Comparison of ENCODE assay signal across 8 cellular contexts in the genomic region with DNA sequence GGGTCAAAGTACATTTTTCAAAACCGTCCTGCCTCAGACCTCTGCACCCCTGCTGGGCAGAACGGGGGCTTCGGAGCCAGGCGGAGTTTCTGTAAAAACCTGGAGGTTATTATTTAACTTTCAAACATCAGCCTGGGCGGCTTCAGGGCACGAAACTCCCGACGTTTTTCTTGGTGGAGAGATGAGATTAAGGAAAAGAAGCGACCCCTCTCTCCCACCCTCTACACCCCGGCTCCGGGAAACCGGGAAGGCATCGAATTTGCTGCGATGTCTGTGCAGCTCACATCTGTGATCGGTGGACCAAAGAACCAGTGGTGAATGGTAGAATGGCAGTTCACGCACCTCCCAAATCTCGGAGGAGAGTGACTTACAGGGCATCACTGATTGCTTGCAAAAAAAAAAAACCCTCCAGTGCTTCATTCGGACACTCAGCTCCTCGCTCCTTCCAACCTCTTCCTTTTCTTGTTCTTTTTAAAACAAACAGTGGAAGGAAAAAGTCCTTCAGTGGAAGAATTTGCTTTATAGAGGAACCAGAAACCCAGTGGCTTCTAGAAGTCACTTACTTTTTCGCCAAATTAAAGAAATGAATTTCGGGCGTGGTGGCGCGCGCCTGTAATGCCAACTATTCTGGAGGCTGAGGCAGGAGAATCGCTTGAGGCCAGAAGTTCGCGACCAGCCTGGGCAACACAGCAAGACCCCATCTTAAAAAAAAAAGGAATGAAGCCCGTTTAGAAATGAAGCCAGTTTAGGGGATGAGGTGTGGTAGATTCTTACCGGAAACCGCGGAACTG. TPM values are rescaled to one million over a fixed set of nuclear protein-coding genes. Genes with fewer than 3 reads are reported as not detected.
DNase-seq lines count a peak whose midpoint lies in the region; ATAC-seq and TF ChIP-seq lines count a peak whose summit lies in the region.

No MANE protein-coding gene starts in this region.

- H3K36me3 ChIP-seq in neural cell (ENCODE audit: insufficient read depth, low read length), result no peaks in the 10 kb centered on the region

- H3K27me3 ChIP-seq in neural cell (ENCODE audit: insufficient read depth, low read depth, low read length), result no peaks in the 10 kb centered on the region

- no peak for TF ChIP-seq EP300 in neural cell (conservative IDR thresholded peaks at IDR 0.05; ENCODE audit: poor library complexity, severe bottlenecking)

- no peaks in the 10 kb centered on the region for H3K9me2 ChIP-seq in neural cell (ENCODE audit: insufficient read depth, low read length)

- H3K79me2 ChIP-seq in neural cell (replicated peaks; ENCODE audit: insufficient read depth, low read length), result peaks cover 50% of the 10 kb centered on the region

- H3K27me3 Mint-ChIP-seq in activated T-cell treated with anti-CD3 and anti-CD28 coated beads, Interleukin-2, amount 50 U/mL, for 4 hours (ENCODE audit: low read depth), result no peaks in the 10 kb centered on the region

- TF ChIP-seq CTCF in fibroblast of villous mesenchyme (IDR thresholded peaks at IDR 0.05; ENCODE audit: insufficient read depth, low read depth, low read length), result no peak
- TF ChIP-seq CTCF in neural cell (IDR thresholded peaks at IDR 0.05; ENCODE audit: poor library complexity, severe bottlenecking), result peak; percentile 22

- no peak for TF ChIP-seq RAD21 in neural cell (conservative IDR thresholded peaks at IDR 0.05)

- ATAC-seq in GM21515 (IDR thresholded peaks at IDR 0.05; ENCODE audit: unreplicated experiment) (peak; percentile 29), GM19397 (IDR thresholded peaks at IDR 0.05; ENCODE audit: unreplicated experiment) (no peak)
- peak; percentile 23 to 30 for ATAC-seq in activated T-cell treated with anti-CD3 and anti-CD28 coated beads, Interleukin-2, amount 50 U/mL, for 4 hours

- H4K20me1 ChIP-seq in neural cell (ENCODE audit: insufficient read depth), result no peaks in the 10 kb centered on the region

- peak overlapping the region; percentile 41 for H3K4me2 ChIP-seq in neural cell (ENCODE audit: low read length)

- no peaks in the 10 kb centered on the region for H3K36me3 Mint-ChIP-seq in activated T-cell treated with anti-CD3 and anti-CD28 coated beads, Interleukin-2, amount 50 U/mL, for 4 hours (ENCODE audit: insufficient read depth)

- peaks cover 37% of the 10 kb centered on the region for H3K4me1 Mint-ChIP-seq in activated T-cell treated with anti-CD3 and anti-CD28 coated beads, Interleukin-2, amount 50 U/mL, for 4 hours (ENCODE audit: low read depth)

- DNase-seq in DMS153 (lab: John Stamatoyannopoulos, UW) (peak; percentile 40), NAMALWA (ENCODE audit: low spot score) (peak; percentile 85), fibroblast of villous mesenchyme (ENCODE audit: low read depth) (peak; percentile 22), NCI-H128 (lab: John Stamatoyannopoulos, UW; ENCODE audit: unreplicated experiment) (no peak)
- no peak for DNase-seq in activated T-cell treated with anti-CD3 and anti-CD28 coated beads, Interleukin-2, amount 50 U/mL, for 4 hours

- H3K9me3 Mint-ChIP-seq in activated T-cell treated with anti-CD3 and anti-CD28 coated beads, Interleukin-2, amount 50 U/mL, for 4 hours, result no peaks in the 10 kb centered on the region

- H3K4me3 ChIP-seq in fibroblast of villous mesenchyme (ENCODE audit: low read depth, low read length) (peak overlapping the region; percentile 79), neural cell (ENCODE audit: low read length) (peak overlapping the region; percentile 98)

- no peaks in the 10 kb centered on the region for H3F3A ChIP-seq in neural cell (ENCODE audit: insufficient read depth, low read length, poor library complexity, severe bottlenecking)

- peak overlapping the region; percentile 92 for H3K27ac ChIP-seq in neural cell (ENCODE audit: low read length)

- H2AFZ ChIP-seq in neural cell (ENCODE audit: low read depth, low read length), result peak overlapping the region; percentile 96

- peak overlapping the region; percentile 92 for H3K4me3 Mint-ChIP-seq in activated T-cell treated with anti-CD3 and anti-CD28 coated beads, Interleukin-2, amount 50 U/mL, for 4 hours

- H3K9me3 ChIP-seq in neural cell (ENCODE audit: low read length), result no peaks in the 10 kb centered on the region

- peak overlapping the region; percentile 96 for H3K9ac ChIP-seq in neural cell (ENCODE audit: low read length)

TF ChIP-seq in neural cell, 6 proteins besides CTCF, POLR2A, EP300 and RAD21:
- TF ChIP-seq EZH2 (IDR thresholded peaks at IDR 0.05; ENCODE audit: borderline replicate concordance, insufficient read depth, low read length, poor library complexity, severe bottlenecking), result no peak
- TF ChIP-seq TAF1 (IDR thresholded peaks at IDR 0.05; ENCODE audit: low read depth), result no peak
- TF ChIP-seq, protein P1, sequence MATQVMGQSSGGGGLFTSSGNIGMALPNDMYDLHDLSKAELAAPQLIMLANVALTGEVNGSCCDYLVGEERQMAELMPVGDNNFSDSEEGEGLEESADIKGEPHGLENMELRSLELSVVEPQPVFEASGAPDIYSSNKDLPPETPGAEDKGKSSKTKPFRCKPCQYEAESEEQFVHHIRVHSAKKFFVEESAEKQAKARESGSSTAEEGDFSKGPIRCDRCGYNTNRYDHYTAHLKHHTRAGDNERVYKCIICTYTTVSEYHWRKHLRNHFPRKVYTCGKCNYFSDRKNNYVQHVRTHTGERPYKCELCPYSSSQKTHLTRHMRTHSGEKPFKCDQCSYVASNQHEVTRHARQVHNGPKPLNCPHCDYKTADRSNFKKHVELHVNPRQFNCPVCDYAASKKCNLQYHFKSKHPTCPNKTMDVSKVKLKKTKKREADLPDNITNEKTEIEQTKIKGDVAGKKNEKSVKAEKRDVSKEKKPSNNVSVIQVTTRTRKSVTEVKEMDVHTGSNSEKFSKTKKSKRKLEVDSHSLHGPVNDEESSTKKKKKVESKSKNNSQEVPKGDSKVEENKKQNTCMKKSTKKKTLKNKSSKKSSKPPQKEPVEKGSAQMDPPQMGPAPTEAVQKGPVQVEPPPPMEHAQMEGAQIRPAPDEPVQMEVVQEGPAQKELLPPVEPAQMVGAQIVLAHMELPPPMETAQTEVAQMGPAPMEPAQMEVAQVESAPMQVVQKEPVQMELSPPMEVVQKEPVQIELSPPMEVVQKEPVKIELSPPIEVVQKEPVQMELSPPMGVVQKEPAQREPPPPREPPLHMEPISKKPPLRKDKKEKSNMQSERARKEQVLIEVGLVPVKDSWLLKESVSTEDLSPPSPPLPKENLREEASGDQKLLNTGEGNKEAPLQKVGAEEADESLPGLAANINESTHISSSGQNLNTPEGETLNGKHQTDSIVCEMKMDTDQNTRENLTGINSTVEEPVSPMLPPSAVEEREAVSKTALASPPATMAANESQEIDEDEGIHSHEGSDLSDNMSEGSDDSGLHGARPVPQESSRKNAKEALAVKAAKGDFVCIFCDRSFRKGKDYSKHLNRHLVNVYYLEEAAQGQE (IDR thresholded peaks at IDR 0.05; ENCODE audit: borderline replicate concordance), result no peak
- TF ChIP-seq MXI1 (conservative IDR thresholded peaks at IDR 0.05; ENCODE audit: poor library complexity, severe bottlenecking), result no peak
- no peak for TF ChIP-seq SMC3 (conservative IDR thresholded peaks at IDR 0.05; ENCODE audit: poor library complexity)
- TF ChIP-seq POLR2AphosphoS5 (IDR thresholded peaks at IDR 0.05), result no peak

RNA-seq across cellular contexts. Expression of a gene that starts 0.9 kb away (rescaled TPM):
- 10 to 100 TPM; 19.7 to 23.2 (median 22.4) TPM for total RNA-seq in activated T-cell treated with anti-CD3 and anti-CD28 coated beads, Interleukin-2, amount 50 U/mL, for 4 hours
- total RNA-seq in fibroblast of villous mesenchyme, result 11.6 and 12.1 TPM in 2 replicates
- 7.8 and 7.9 TPM in 2 replicates for polyA plus RNA-seq in neural cell
- 13.9 and 15.5 TPM in 2 replicates for polyA minus RNA-seq in neural cell

RNA-seq across cellular contexts. Expression of a gene that starts 41.6 kb away (rescaled TPM):
- total RNA-seq in activated T-cell treated with anti-CD3 and anti-CD28 coated beads, Interleukin-2, amount 50 U/mL, for 4 hours, result 10 to 100 TPM; 11.6 to 14.7 (median 11.7) TPM
- 14.5 and 20.3 TPM in 2 replicates for total RNA-seq in fibroblast of villous mesenchyme
- 6.4 and 12.8 TPM in 2 replicates for polyA plus RNA-seq in neural cell
- polyA minus RNA-seq in neural cell, result 19.0 and 19.3 TPM in 2 replicates

Comparison
In these comparisons a context has a peak if more than half of its experiments do, and no peak if none do; other contexts are left out.
1. DNase-seq: peak in DMS153 (single experiment), NAMALWA (single experiment) and fibroblast of villous mesenchyme (single experiment); none in activated T-cell treated with anti-CD3 and anti-CD28 coated beads, Interleukin-2, amount 50 U/mL, for 4 hours (single experiment) and NCI-H128 (single experiment).